Comparison of ENCODE assay signal across 9 cellular contexts in genomic region chr11:86577663-86578636, GRCh38.
DNase-seq lines count a peak whose midpoint lies in the region; ATAC-seq, FAIRE-seq and TF ChIP-seq lines count a peak whose summit lies in the region.
"Had no signal": no experiment of that assay in that cellular context is flagged by ENCODE, and none has a peak within 500 bp of the region (broad histone marks: within the 10 kb centered on the region; RNA-seq: fewer than 3 reads in every experiment).

No MANE protein-coding gene starts in this region.

- H3K27ac ChIP-seq in IMR-90 (ENCODE audit: insufficient read depth, low read length) (no peak overlapping the region), tibial nerve (peak overlapping the region in 3 of 4 donors; percentile 43 to 51 (median 49))

- H4K8ac ChIP-seq in IMR-90 (ENCODE audit: low read depth in 2 of 2, low read length in 2 of 2) = peak overlapping the region; percentile 17 to 58; a peak in 3 of 4 replicates

- 60% methylated on average over 1 of the region's 10 CpGs; no CpG with 5 or more reads in 1 of the 2 experiments for WGBS in IMR-90 (ENCODE audit: extremely low coverage in 2 of 2, insufficient read length in 1 of 2), 2 experiments
- WGBS in tibial nerve, 2 donors = 25 to 29% methylated on average over 10 of the region's 10 CpGs

- no peak for FAIRE-seq in bronchial epithelial cell (lab: Jason Lieb, UNC)

- H2AK5ac ChIP-seq in IMR-90 (ENCODE audit: low read depth, low read length) = peak overlapping the region; percentile 76

- peak overlapping the region; percentile 26 for H3K14ac ChIP-seq in IMR-90 (replicated peaks; ENCODE audit: low read depth, low read length)

- H3K27me3 ChIP-seq in IMR-90 (ENCODE audit: control insufficient read depth, insufficient read depth, low read length) (no peaks in the 10 kb centered on the region), bronchial epithelial cell (ENCODE audit: control insufficient read depth, insufficient read depth, low read length) (no peaks in the 10 kb centered on the region), tibial nerve (no peaks in the 10 kb centered on the region)
- H3K27me3 ChIP-seq: dorsolateral prefrontal cortex had no signal

- peak overlapping the region; percentile 5; the same call in 1 of the 2 replicates for H3K4me2 ChIP-seq in IMR-90 (ENCODE audit: low read depth, low read length)

- H3K79me1 ChIP-seq in IMR-90 (ENCODE audit: low read depth in 1 of 2, low read length in 2 of 2) = peaks cover 0 to 4% of the 10 kb centered on the region in 2 experiments; a peak in 1 of 4 replicates

- TF ChIP-seq RAD21 in IMR-90 (IDR thresholded peaks at IDR 0.05; ENCODE audit: low read length) = no peak

- dilution Hi-C loops in IMR-90 (cut with HindIII; ENCODE audit: low sequenced_read_pairs, unreplicated experiment) = no loop called here

- H3K36me3 ChIP-seq in IMR-90 (ENCODE audit: control insufficient read depth, insufficient read depth, low read length) = no peaks in the 10 kb centered on the region
- no peaks in the 10 kb centered on the region for H3K36me3 ChIP-seq in bronchial epithelial cell (ENCODE audit: control insufficient read depth, insufficient read depth, low read length)
- H3K36me3 ChIP-seq in tibial nerve = no peaks in the 10 kb centered on the region

- peak; percentile 91 for DNase-seq in IMR-90
- DNase-seq in bronchial epithelial cell (ENCODE audit: low read depth) = peak; percentile 90
- DNase-seq in left lobe of liver (ENCODE audit: low spot score) = peak; percentile 55
- DNase-seq in tibial nerve (ENCODE audit: low spot score in 2 of 2) = peak; percentile 44 to 64
- no peak for DNase-seq in NCI-H1694 (lab: John Stamatoyannopoulos, UW)
- DNase-seq in AML-193 (lab: John Stamatoyannopoulos, UW) = no peak
- no peak for DNase-seq in stimulated activated CD4-positive, alpha-beta T cell treated with anti-CD3 and anti-CD28 coated beads, Interleukin-1b, Interleukin-23, amount 100 ng/mL, for 48 hours

- H2AK9ac ChIP-seq in IMR-90 (replicated peaks; ENCODE audit: low read depth, low read length, poor library complexity) = peak overlapping the region; percentile 33

- no peak overlapping the region for H3K9ac ChIP-seq in IMR-90 (ENCODE audit: low read depth, low read length)

- intact Hi-C loops in IMR-90 (cut with micrococcal nuclease) = no loop called here

- POLR2A ChIA-PET in IMR-90 (lab: Charles Lee; ENCODE audit: unreplicated experiment) = no interaction called here

- no peak overlapping the region for H2AFZ ChIP-seq in IMR-90 (replicated peaks; ENCODE audit: low read length, poor library complexity)

- H3K18ac ChIP-seq in IMR-90 (ENCODE audit: low read depth, low read length) = peak overlapping the region; percentile 48

- H2BK120ac ChIP-seq in IMR-90 (ENCODE audit: low read depth, low read length) = peak overlapping the region; percentile 83

- H3K9me1 ChIP-seq in IMR-90 (ENCODE audit: insufficient read depth, low read length) = peaks cover 11% of the 10 kb centered on the region

- ATAC-seq in IMR-90 (ENCODE audit: low read depth) = peak; percentile 79
- peak; percentile 61 for ATAC-seq in left lobe of liver
- ATAC-seq in GM21529 (IDR thresholded peaks at IDR 0.05; ENCODE audit: unreplicated experiment) = no peak

- no peak for TF ChIP-seq CTCF in IMR-90 (conservative IDR thresholded peaks at IDR 0.05; ENCODE audit: low read depth, low read length)
- TF ChIP-seq CTCF in bronchial epithelial cell (IDR thresholded peaks at IDR 0.05; ENCODE audit: insufficient read depth, low read length, severe bottlenecking) = no peak
- TF ChIP-seq CTCF in tibial nerve (IDR thresholded peaks at IDR 0.05) = no peak

- peaks cover 7% of the 10 kb centered on the region for H3K4me1 ChIP-seq in IMR-90 (ENCODE audit: control insufficient read depth, insufficient read depth, low read length)
- H3K4me1 ChIP-seq in tibial nerve = peaks cover 0 to 29% (median 8%) of the 10 kb centered on the region in 4 donors

- peak overlapping the region; percentile 0; the same call in 1 of the 2 replicates for H4K5ac ChIP-seq in IMR-90 (ENCODE audit: low read depth, low read length)

- H2BK5ac ChIP-seq in IMR-90 (ENCODE audit: low read depth, low read length, poor library complexity, severe bottlenecking) = peak overlapping the region; percentile 22

- H3K9me3 ChIP-seq in IMR-90 (ENCODE audit: control insufficient read depth, insufficient read depth, low read length) (no peaks in the 10 kb centered on the region), tibial nerve (no peaks in the 10 kb centered on the region)

- peak overlapping the region; percentile 83 for H2BK15ac ChIP-seq in IMR-90 (ENCODE audit: low read depth, low read length)

- no peak for TF ChIP-seq POLR2A in IMR-90 (IDR thresholded peaks at IDR 0.05; ENCODE audit: low read depth, low read length)
- TF ChIP-seq POLR2A in tibial nerve (IDR thresholded peaks at IDR 0.05) = no peak

- no peaks in the 10 kb centered on the region for H4K20me1 ChIP-seq in IMR-90 (ENCODE audit: insufficient read depth, low read length)

- peak overlapping the region; percentile 68 for H4K91ac ChIP-seq in IMR-90 (ENCODE audit: insufficient read depth, low read depth, low read length)

- BruUV-seq in IMR-90 (replicated peaks; lab: Mats Ljungman, UMichigan) = no TSS peak

- H3K4me3 ChIP-seq in IMR-90 (ENCODE audit: insufficient read depth, low read depth, low read length) = no peak overlapping the region
- H3K4me3 ChIP-seq in bronchial epithelial cell (ENCODE audit: low read depth, low read length) = no peak overlapping the region
- no peak overlapping the region for H3K4me3 ChIP-seq in tibial nerve
- H3K4me3 ChIP-seq: dorsolateral prefrontal cortex had no signal

- in situ Hi-C loops in IMR-90 (cut with MboI; ENCODE audit: low sequenced_read_pairs) = no loop called here

- CTCF ChIA-PET in IMR-90 (lab: Yijun Ruan, JAX) = interaction anchor here (0.8 kb wide), 1 partner anchor 30 kb away, joined by 3 read pairs; no protein-coding TSS in a partner anchor

- peak overlapping the region; percentile 75 for H2BK20ac ChIP-seq in IMR-90 (ENCODE audit: low read depth, low read length)

- no peak overlapping the region for H3K56ac ChIP-seq in IMR-90 (ENCODE audit: extremely low read depth, insufficient read depth, low read length)

- H3K4ac ChIP-seq in IMR-90 (ENCODE audit: low read depth, low read length) = peak overlapping the region; percentile 72

- H3K23ac ChIP-seq in IMR-90 (ENCODE audit: low read depth, low read length) = peak overlapping the region; percentile 42; the same call in 1 of the 2 replicates

- peak in 1 of 2 donors; percentile 79 for TF ChIP-seq EP300 in tibial nerve (IDR thresholded peaks at IDR 0.05)

TF ChIP-seq in IMR-90, 13 proteins besides CTCF, POLR2A, EP300 and RAD21:
- no peak for TF ChIP-seq MXI1 (IDR thresholded peaks at IDR 0.05; ENCODE audit: borderline replicate concordance, low read depth, low read length)
- TF ChIP-seq FOS (IDR thresholded peaks at IDR 0.05; ENCODE audit: low read depth, low read length) = 0 out of 2 replicates have a peak, but pooled peaks have one; percentile 16
- TF ChIP-seq SMC3 (IDR thresholded peaks at IDR 0.05; ENCODE audit: low read depth, low read length) = no peak
- TF ChIP-seq CHD1 (IDR thresholded peaks at IDR 0.05; ENCODE audit: low read depth, low read length) = no peak

Comparison
In these comparisons a context has a peak if more than half of its experiments do, and no peak if none do; other contexts are left out.
1. DNase-seq: peak in IMR-90 (single experiment), bronchial epithelial cell (single experiment), left lobe of liver (single experiment) and tibial nerve (2 of 2); none in NCI-H1694 (single experiment), AML-193 (0 of 2) and stimulated activated CD4-positive, alpha-beta T cell treated with anti-CD3 and anti-CD28 coated beads, Interleukin-1b, Interleukin-23, amount 100 ng/mL, for 48 hours (single experiment).